ENCODE assay signal across 7 cellular contexts in genomic region chr1:40980453-40981121, GRCh38. TPM values are rescaled to one million over a fixed set of nuclear protein-coding genes. Genes with fewer than 3 reads are reported as not detected.
DNase-seq lines count a peak whose midpoint lies in the region; ATAC-seq and TF ChIP-seq lines count a peak whose summit lies in the region.

No MANE protein-coding gene starts in this region.

- peak overlapping the region; percentile 88 for H3K9ac ChIP-seq in iPS-20b (ENCODE audit: low read depth, low read length)

- no peaks in the 10 kb centered on the region for H3K9me3 Mint-ChIP-seq in activated naive CD8-positive, alpha-beta T cell treated with anti-CD3 and anti-CD28 coated beads, Interleukin-2, amount 50 U/mL, for 24 hours

- peaks cover 68% of the 10 kb centered on the region for H3K4me1 Mint-ChIP-seq in activated naive CD8-positive, alpha-beta T cell treated with anti-CD3 and anti-CD28 coated beads, Interleukin-2, amount 50 U/mL, for 24 hours

- peak; percentile 17 for ATAC-seq in activated naive CD8-positive, alpha-beta T cell treated with anti-CD3 and anti-CD28 coated beads, Interleukin-2, amount 50 U/mL, for 24 hours

- peaks cover 52% of the 10 kb centered on the region for H3K36me3 Mint-ChIP-seq in activated naive CD8-positive, alpha-beta T cell treated with anti-CD3 and anti-CD28 coated beads, Interleukin-2, amount 50 U/mL, for 24 hours (ENCODE audit: low read depth)

- peak overlapping the region; percentile 99 for H3K27ac Mint-ChIP-seq in activated naive CD8-positive, alpha-beta T cell treated with anti-CD3 and anti-CD28 coated beads, Interleukin-2, amount 50 U/mL, for 24 hours

- H3K27ac ChIP-seq in iPS-20b (ENCODE audit: low read length), result peak overlapping the region; percentile 1

- H3K36me3 ChIP-seq in iPS-20b (ENCODE audit: insufficient read depth, low read depth, low read length), result peaks cover 35% of the 10 kb centered on the region

- TF ChIP-seq CTCF in GM13977 (IDR thresholded peaks at IDR 0.05; ENCODE audit: extremely low read depth, insufficient read depth, missing control alignments), result no peak

- no peaks in the 10 kb centered on the region for H3K27me3 ChIP-seq in iPS-20b (ENCODE audit: insufficient read depth, low read length)

- no peaks in the 10 kb centered on the region for H3K9me3 ChIP-seq in iPS-20b (ENCODE audit: insufficient read depth, low read depth, low read length)

- DNase-seq in GM13977 (ENCODE audit: low spot score) (peak; percentile 50), HK-2 (ENCODE audit: unreplicated experiment) (peak; percentile 68), SK-N-DZ (ENCODE audit: low spot score) (peak; percentile 46), medulla oblongata (ENCODE audit: extremely low spot score) (no peak)
- DNase-seq in activated naive CD8-positive, alpha-beta T cell treated with anti-CD3 and anti-CD28 coated beads, Interleukin-2, amount 50 U/mL, for 24 hours, result peak; percentile 47
- DNase-seq in stimulated activated CD4-positive, alpha-beta T cell treated with anti-CD3 and anti-CD28 coated beads, Interleukin-15, amount 100 ng/mL, for 48 hours (ENCODE audit: low read depth in 2 of 2), result peak; percentile 41 to 51

- peak overlapping the region; percentile 98 for H3K4me3 Mint-ChIP-seq in activated naive CD8-positive, alpha-beta T cell treated with anti-CD3 and anti-CD28 coated beads, Interleukin-2, amount 50 U/mL, for 24 hours

- H3K27me3 Mint-ChIP-seq in activated naive CD8-positive, alpha-beta T cell treated with anti-CD3 and anti-CD28 coated beads, Interleukin-2, amount 50 U/mL, for 24 hours, result no peaks in the 10 kb centered on the region

- in situ Hi-C loops in GM13977 (cut with MboI; ENCODE audit: low pct_unique_long_range_greater_than_20kb, low sequenced_read_pairs, unreplicated experiment), result no loop called here

- peaks cover 8% of the 10 kb centered on the region for H3K4me1 ChIP-seq in iPS-20b (ENCODE audit: insufficient read depth, low read length)

- H3K4me3 ChIP-seq in iPS-20b (ENCODE audit: low read length), result peak overlapping the region; percentile 90

RNA-seq across cellular contexts. Expression of gene CTPS1, which starts 1.1 kb away (rescaled TPM):
- 73.4 and 89.0 TPM in 2 replicates for polyA plus RNA-seq in SK-N-DZ (2014; cell fraction: cytosol; rRNA removed)
- polyA plus RNA-seq in SK-N-DZ (2014; cell fraction: nucleus; rRNA removed), result 104 and 179 TPM in 2 replicates

RNA-seq across cellular contexts. Expression of gene SLFNL1, which starts 40.9 kb away (rescaled TPM):
- polyA plus RNA-seq in SK-N-DZ (2014; cell fraction: cytosol; rRNA removed), result 0.05 TPM in 1 of 2 replicates, not detected in the other
- 0.20 and 1.4 TPM in 2 replicates for polyA plus RNA-seq in SK-N-DZ (2014; cell fraction: nucleus; rRNA removed)
